In the genomic region with DNA sequence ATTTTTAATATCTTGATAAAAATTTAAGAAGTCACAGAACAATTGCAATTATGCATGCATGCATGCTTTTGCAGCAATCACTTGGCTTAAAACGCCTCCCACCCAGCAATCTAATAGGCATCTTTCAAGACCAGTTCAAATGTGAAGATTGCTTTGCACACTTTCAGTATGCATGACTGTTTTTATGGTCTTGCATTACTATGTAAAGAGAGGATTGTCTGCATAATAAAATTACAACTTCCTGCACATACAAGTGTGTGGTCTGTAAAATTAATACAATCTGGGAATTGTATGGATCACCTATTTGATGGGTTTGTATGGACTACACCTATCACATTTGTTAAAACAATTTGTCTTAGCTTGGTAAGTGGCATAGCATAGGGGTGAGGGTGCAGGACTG, we compare ENCODE assay signal across 2 cellular contexts.
TF ChIP-seq lines count a peak whose summit lies in the region.

No MANE protein-coding gene starts in this region.

TF ChIP-seq in GM23338, 12 proteins besides CTCF, POLR2A, EP300 and RAD21 (continues in another document):
- TF ChIP-seq ZNF331 (CRISPR knock-in tag; IDR thresholded peaks at IDR 0.05; ENCODE audit: low read depth) (no peak), STAT1 (IDR thresholded peaks at IDR 0.05; ENCODE audit: unreplicated experiment) (no peak), CREB1 (CRISPR knock-in tag; IDR thresholded peaks at IDR 0.05; ENCODE audit: low read depth) (no peak), EZH2phosphoT487 (IDR thresholded peaks at IDR 0.05; ENCODE audit: unreplicated experiment) (no peak), JUNB (IDR thresholded peaks at IDR 0.05; ENCODE audit: unreplicated experiment) (no peak), NANOG (IDR thresholded peaks at IDR 0.05; ENCODE audit: borderline replicate concordance) (no peak), ZNF114 (CRISPR knock-in tag; IDR thresholded peaks at IDR 0.05) (no peak)
- TF ChIP-seq, protein P1, sequence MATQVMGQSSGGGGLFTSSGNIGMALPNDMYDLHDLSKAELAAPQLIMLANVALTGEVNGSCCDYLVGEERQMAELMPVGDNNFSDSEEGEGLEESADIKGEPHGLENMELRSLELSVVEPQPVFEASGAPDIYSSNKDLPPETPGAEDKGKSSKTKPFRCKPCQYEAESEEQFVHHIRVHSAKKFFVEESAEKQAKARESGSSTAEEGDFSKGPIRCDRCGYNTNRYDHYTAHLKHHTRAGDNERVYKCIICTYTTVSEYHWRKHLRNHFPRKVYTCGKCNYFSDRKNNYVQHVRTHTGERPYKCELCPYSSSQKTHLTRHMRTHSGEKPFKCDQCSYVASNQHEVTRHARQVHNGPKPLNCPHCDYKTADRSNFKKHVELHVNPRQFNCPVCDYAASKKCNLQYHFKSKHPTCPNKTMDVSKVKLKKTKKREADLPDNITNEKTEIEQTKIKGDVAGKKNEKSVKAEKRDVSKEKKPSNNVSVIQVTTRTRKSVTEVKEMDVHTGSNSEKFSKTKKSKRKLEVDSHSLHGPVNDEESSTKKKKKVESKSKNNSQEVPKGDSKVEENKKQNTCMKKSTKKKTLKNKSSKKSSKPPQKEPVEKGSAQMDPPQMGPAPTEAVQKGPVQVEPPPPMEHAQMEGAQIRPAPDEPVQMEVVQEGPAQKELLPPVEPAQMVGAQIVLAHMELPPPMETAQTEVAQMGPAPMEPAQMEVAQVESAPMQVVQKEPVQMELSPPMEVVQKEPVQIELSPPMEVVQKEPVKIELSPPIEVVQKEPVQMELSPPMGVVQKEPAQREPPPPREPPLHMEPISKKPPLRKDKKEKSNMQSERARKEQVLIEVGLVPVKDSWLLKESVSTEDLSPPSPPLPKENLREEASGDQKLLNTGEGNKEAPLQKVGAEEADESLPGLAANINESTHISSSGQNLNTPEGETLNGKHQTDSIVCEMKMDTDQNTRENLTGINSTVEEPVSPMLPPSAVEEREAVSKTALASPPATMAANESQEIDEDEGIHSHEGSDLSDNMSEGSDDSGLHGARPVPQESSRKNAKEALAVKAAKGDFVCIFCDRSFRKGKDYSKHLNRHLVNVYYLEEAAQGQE (IDR thresholded peaks at IDR 0.05; ENCODE audit: unreplicated experiment), result no peak
- TF ChIP-seq, protein P2, sequence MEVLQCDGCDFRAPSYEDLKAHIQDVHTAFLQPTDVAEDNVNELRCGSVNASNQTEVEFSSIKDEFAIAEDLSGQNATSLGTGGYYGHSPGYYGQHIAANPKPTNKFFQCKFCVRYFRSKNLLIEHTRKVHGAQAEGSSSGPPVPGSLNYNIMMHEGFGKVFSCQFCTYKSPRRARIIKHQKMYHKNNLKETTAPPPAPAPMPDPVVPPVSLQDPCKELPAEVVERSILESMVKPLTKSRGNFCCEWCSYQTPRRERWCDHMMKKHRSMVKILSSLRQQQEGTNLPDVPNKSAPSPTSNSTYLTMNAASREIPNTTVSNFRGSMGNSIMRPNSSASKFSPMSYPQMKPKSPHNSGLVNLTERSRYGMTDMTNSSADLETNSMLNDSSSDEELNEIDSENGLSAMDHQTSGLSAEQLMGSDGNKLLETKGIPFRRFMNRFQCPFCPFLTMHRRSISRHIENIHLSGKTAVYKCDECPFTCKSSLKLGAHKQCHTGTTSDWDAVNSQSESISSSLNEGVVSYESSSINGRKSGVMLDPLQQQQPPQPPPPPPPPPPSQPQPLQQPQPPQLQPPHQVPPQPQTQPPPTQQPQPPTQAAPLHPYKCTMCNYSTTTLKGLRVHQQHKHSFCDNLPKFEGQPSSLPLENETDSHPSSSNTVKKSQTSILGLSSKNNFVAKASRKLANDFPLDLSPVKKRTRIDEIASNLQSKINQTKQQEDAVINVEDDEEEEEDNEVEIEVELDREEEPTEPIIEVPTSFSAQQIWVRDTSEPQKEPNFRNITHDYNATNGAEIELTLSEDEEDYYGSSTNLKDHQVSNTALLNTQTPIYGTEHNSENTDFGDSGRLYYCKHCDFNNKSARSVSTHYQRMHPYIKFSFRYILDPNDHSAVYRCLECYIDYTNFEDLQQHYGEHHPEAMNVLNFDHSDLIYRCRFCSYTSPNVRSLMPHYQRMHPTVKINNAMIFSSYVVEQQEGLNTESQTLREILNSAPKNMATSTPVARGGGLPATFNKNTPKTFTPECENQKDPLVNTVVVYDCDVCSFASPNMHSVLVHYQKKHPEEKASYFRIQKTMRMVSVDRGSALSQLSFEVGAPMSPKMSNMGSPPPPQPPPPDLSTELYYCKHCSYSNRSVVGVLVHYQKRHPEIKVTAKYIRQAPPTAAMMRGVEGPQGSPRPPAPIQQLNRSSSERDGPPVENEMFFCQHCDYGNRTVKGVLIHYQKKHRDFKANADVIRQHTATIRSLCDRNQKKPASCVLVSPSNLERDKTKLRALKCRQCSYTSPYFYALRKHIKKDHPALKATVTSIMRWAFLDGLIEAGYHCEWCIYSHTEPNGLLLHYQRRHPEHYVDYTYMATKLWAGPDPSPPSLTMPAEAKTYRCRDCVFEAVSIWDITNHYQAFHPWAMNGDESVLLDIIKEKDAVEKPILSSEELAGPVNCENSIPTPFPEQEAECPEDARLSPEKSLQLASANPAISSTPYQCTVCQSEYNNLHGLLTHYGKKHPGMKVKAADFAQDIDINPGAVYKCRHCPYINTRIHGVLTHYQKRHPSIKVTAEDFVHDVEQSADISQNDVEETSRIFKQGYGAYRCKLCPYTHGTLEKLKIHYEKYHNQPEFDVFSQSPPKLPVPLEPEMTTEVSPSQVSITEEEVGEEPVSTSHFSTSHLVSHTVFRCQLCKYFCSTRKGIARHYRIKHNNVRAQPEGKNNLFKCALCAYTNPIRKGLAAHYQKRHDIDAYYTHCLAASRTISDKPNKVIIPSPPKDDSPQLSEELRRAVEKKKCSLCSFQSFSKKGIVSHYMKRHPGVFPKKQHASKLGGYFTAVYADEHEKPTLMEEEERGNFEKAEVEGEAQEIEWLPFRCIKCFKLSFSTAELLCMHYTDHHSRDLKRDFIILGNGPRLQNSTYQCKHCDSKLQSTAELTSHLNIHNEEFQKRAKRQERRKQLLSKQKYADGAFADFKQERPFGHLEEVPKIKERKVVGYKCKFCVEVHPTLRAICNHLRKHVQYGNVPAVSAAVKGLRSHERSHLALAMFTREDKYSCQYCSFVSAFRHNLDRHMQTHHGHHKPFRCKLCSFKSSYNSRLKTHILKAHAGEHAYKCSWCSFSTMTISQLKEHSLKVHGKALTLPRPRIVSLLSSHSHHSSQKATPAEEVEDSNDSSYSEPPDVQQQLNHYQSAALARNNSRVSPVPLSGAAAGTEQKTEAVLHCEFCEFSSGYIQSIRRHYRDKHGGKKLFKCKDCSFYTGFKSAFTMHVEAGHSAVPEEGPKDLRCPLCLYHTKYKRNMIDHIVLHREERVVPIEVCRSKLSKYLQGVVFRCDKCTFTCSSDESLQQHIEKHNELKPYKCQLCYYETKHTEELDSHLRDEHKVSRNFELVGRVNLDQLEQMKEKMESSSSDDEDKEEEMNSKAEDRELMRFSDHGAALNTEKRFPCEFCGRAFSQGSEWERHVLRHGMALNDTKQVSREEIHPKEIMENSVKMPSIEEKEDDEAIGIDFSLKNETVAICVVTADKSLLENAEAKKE (CRISPR knock-in tag; IDR thresholded peaks at IDR 0.05), result no peak
- TF ChIP-seq, protein P3, sequence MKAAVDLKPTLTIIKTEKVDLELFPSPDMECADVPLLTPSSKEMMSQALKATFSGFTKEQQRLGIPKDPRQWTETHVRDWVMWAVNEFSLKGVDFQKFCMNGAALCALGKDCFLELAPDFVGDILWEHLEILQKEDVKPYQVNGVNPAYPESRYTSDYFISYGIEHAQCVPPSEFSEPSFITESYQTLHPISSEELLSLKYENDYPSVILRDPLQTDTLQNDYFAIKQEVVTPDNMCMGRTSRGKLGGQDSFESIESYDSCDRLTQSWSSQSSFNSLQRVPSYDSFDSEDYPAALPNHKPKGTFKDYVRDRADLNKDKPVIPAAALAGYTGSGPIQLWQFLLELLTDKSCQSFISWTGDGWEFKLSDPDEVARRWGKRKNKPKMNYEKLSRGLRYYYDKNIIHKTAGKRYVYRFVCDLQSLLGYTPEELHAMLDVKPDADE (IDR thresholded peaks at IDR 0.05), result no peak

TF ChIP-seq in K562, 482 proteins besides CTCF, POLR2A, EP300 and RAD21:
- TF ChIP-seq ZNF780A (CRISPR knock-in tag; IDR thresholded peaks at IDR 0.05) (no peak), CTBP1 (IDR thresholded peaks at IDR 0.05; ENCODE audit: borderline replicate concordance) (no peak), ZNF197 (CRISPR knock-in tag; IDR thresholded peaks at IDR 0.05; ENCODE audit: low read depth) (no peak), SIX5 (IDR thresholded peaks at IDR 0.05; ENCODE audit: borderline replicate concordance in 1 of 2, insufficient read depth in 1 of 2, low read depth in 1 of 2, low read length in 2 of 2) (no peak), HDAC1 (IDR thresholded peaks at IDR 0.05) (no peak), PML (IDR thresholded peaks at IDR 0.05; ENCODE audit: low read length) (no peak), ATF1 (CRISPR knock-in tag; IDR thresholded peaks at IDR 0.05) (no peak), ATF1 (tag; IDR thresholded peaks at IDR 0.05) (no peak), RBM39 (optimal IDR thresholded peaks at IDR 0.05; ENCODE audit: low read depth, low read length) (no peak)
- TF ChIP-seq, protein P4, sequence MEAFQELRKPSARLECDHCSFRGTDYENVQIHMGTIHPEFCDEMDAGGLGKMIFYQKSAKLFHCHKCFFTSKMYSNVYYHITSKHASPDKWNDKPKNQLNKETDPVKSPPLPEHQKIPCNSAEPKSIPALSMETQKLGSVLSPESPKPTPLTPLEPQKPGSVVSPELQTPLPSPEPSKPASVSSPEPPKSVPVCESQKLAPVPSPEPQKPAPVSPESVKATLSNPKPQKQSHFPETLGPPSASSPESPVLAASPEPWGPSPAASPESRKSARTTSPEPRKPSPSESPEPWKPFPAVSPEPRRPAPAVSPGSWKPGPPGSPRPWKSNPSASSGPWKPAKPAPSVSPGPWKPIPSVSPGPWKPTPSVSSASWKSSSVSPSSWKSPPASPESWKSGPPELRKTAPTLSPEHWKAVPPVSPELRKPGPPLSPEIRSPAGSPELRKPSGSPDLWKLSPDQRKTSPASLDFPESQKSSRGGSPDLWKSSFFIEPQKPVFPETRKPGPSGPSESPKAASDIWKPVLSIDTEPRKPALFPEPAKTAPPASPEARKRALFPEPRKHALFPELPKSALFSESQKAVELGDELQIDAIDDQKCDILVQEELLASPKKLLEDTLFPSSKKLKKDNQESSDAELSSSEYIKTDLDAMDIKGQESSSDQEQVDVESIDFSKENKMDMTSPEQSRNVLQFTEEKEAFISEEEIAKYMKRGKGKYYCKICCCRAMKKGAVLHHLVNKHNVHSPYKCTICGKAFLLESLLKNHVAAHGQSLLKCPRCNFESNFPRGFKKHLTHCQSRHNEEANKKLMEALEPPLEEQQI (IDR thresholded peaks at IDR 0.05), result no peak
- TF ChIP-seq, protein P5, sequence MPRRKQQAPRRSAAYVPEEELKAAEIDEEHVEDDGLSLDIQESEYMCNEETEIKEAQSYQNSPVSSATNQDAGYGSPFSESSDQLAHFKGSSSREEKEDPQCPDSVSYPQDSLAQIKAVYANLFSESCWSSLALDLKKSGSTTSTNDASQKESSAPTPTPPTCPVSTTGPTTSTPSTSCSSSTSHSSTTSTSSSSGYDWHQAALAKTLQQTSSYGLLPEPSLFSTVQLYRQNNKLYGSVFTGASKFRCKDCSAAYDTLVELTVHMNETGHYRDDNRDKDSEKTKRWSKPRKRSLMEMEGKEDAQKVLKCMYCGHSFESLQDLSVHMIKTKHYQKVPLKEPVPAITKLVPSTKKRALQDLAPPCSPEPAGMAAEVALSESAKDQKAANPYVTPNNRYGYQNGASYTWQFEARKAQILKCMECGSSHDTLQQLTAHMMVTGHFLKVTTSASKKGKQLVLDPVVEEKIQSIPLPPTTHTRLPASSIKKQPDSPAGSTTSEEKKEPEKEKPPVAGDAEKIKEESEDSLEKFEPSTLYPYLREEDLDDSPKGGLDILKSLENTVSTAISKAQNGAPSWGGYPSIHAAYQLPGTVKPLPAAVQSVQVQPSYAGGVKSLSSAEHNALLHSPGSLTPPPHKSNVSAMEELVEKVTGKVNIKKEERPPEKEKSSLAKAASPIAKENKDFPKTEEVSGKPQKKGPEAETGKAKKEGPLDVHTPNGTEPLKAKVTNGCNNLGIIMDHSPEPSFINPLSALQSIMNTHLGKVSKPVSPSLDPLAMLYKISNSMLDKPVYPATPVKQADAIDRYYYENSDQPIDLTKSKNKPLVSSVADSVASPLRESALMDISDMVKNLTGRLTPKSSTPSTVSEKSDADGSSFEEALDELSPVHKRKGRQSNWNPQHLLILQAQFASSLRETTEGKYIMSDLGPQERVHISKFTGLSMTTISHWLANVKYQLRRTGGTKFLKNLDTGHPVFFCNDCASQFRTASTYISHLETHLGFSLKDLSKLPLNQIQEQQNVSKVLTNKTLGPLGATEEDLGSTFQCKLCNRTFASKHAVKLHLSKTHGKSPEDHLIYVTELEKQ (CRISPR knock-in tag; IDR thresholded peaks at IDR 0.05), result no peak
- TF ChIP-seq, protein P6, sequence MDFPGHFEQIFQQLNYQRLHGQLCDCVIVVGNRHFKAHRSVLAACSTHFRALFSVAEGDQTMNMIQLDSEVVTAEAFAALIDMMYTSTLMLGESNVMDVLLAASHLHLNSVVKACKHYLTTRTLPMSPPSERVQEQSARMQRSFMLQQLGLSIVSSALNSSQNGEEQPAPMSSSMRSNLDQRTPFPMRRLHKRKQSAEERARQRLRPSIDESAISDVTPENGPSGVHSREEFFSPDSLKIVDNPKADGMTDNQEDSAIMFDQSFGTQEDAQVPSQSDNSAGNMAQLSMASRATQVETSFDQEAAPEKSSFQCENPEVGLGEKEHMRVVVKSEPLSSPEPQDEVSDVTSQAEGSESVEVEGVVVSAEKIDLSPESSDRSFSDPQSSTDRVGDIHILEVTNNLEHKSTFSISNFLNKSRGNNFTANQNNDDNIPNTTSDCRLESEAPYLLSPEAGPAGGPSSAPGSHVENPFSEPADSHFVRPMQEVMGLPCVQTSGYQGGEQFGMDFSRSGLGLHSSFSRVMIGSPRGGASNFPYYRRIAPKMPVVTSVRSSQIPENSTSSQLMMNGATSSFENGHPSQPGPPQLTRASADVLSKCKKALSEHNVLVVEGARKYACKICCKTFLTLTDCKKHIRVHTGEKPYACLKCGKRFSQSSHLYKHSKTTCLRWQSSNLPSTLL (IDR thresholded peaks at IDR 0.05), result no peak
